In genomic region chr2:134134827-134135226, GRCh38 we compare ENCODE assay signal across 24 cellular contexts.
A peak's percentile ranks its signal among the peaks of the same experiment; 100 is the strongest.
DNase-seq lines count a peak whose midpoint lies in the region; ATAC-seq and TF ChIP-seq lines count a peak whose summit lies in the region.
"Had no signal": no experiment of that assay in that cellular context is flagged by ENCODE, and none has a peak within 500 bp of the region (broad histone marks: within the 10 kb centered on the region; RNA-seq: fewer than 3 reads in every experiment).

No MANE protein-coding gene starts in this region.

- no peak overlapping the region for H3K4me3 ChIP-seq in heart left ventricle
- no peak overlapping the region for H3K4me3 ChIP-seq in right cardiac atrium (ENCODE audit: low read length)
- H3K4me3 ChIP-seq in CD4-positive, alpha-beta memory T cell (ENCODE audit: low read length in 2 of 2) = no peak overlapping the region
- H3K4me3 ChIP-seq: MG63, Peyer's patch, SJCRH30 had no signal

- no peaks in the 10 kb centered on the region for H3K27me3 Mint-ChIP-seq in CD4-positive, alpha-beta memory T cell
- H3K27me3 Mint-ChIP-seq in T-helper 17 cell (no peaks in the 10 kb centered on the region), naive B cell (no peaks in the 10 kb centered on the region)
- H3K27me3 Mint-ChIP-seq: IgD-negative memory B cell had no signal

- H3K4me1 Mint-ChIP-seq in CD4-positive, alpha-beta memory T cell = peaks cover 65 to 92% (median 79%) of the 10 kb centered on the region in 4 donors
- H3K4me1 Mint-ChIP-seq in T-helper 17 cell = peaks cover 62% of the 10 kb centered on the region
- peaks cover 53 to 89% (median 77%) of the 10 kb centered on the region in 3 donors for H3K4me1 Mint-ChIP-seq in naive B cell

- H3K9me3 ChIP-seq in heart left ventricle (no peaks in the 10 kb centered on the region), right cardiac atrium (ENCODE audit: control insufficient read depth, low read length) (no peaks in the 10 kb centered on the region), T-helper 17 cell (ENCODE audit: control insufficient read depth, low read length, poor library complexity, severe bottlenecking) (no peaks in the 10 kb centered on the region)
- H3K9me3 ChIP-seq in CD4-positive, alpha-beta memory T cell (ENCODE audit: control insufficient read depth in 1 of 2, low read length in 2 of 2) = no peaks in the 10 kb centered on the region
- H3K9me3 ChIP-seq: MG63, Peyer's patch had no signal

- no peak for ATAC-seq in heart left ventricle
- no peak for ATAC-seq in right cardiac atrium
- ATAC-seq in T-helper 17 cell = no peak
- no peak for ATAC-seq in naive B cell (ENCODE audit: low read depth in 2 of 2)

- CTCF ChIA-PET in CD4-positive, alpha-beta memory T cell (lab: Charles Lee; ENCODE audit: partially characterized antibody) = interaction anchor here (1.1 to 1.5 kb wide), 2 partner anchors 12 to 16 kb away, joined by 3 to 5 read pairs; no protein-coding TSS in a partner anchor

- H3K36me3 ChIP-seq in heart left ventricle = no peaks in the 10 kb centered on the region
- H3K36me3 ChIP-seq in CD4-positive, alpha-beta memory T cell (ENCODE audit: insufficient read depth, low read length) = no peaks in the 10 kb centered on the region

- intact Hi-C loops in heart left ventricle (cut with DNase I) (loop anchor here in 4 of 10 donors (5.0 kb wide), 2 partner anchors 37 to 42 kb away; no protein-coding TSS in a partner anchor), right cardiac atrium (cut with DNase I) (no loop called here)
- intact Hi-C loops in CD4-positive, alpha-beta memory T cell (cut with micrococcal nuclease) = loop anchor here (5.0 kb wide), 1 partner anchor 47 kb away; no protein-coding TSS in a partner anchor

- POLR2A ChIA-PET in CD4-positive, alpha-beta memory T cell (lab: Charles Lee; ENCODE audit: partially characterized antibody) = no interaction called here

- H3K27ac ChIP-seq in heart left ventricle = peak overlapping the region in 7 of 12 donors; percentile 7 to 62 (median 43)
- no peak overlapping the region for H3K27ac ChIP-seq in right cardiac atrium (ENCODE audit: low read length)
- no peak overlapping the region for H3K27ac ChIP-seq in CD4-positive, alpha-beta memory T cell (ENCODE audit: low read depth, low read length)
- H3K27ac ChIP-seq: Peyer's patch, SJCRH30 had no signal

- DNase-seq in heart left ventricle (no peak), right cardiac atrium (no peak), T-helper 17 cell (no peak), naive B cell (no peak), glomerular visceral epithelial cell (ENCODE audit: extremely low spot score) (no peak), NCI-H1694 treated with DMSO at 0.1 percent for 48 hours (lab: John Stamatoyannopoulos, UW) (no peak), KG1 (lab: John Stamatoyannopoulos, UW) (no peak)
- no peak for DNase-seq in CD4-positive, alpha-beta memory T cell
- DNase-seq: 8988T, AML-193, COR-L47, DMS79, H7, MG63, NCI-H1092 treated with DMSO at 0.1 percent for 48 hours, NCI-H146, NCI-H2029 treated with DMSO at 0.1 percent for 48 hours, NCI-H2171 treated with DMSO at 0.1 percent for 48 hours, NCI-H524 treated with DMSO at 0.1 percent for 48 hours, NCI-H82, Peyer's patch, SJCRH30, T-helper 1 cell had no signal

- no peak for TF ChIP-seq CTCF in heart left ventricle (IDR thresholded peaks at IDR 0.05)

- H3K36me3 Mint-ChIP-seq in CD4-positive, alpha-beta memory T cell = peaks cover 19 to 26% of the 10 kb centered on the region in 2 donors
- H3K36me3 Mint-ChIP-seq in T-helper 17 cell (ENCODE audit: low read depth) = peaks cover under 1% of the 10 kb centered on the region
- H3K36me3 Mint-ChIP-seq in naive B cell = peaks cover 0 to 11% of the 10 kb centered on the region in 2 donors

- no peak for TF ChIP-seq POLR2A in heart left ventricle (IDR thresholded peaks at IDR 0.05)

- peak overlapping the region in 4 of 7 donors; percentile 4 to 77 (median 46) for H3K27ac Mint-ChIP-seq in CD4-positive, alpha-beta memory T cell
- H3K27ac Mint-ChIP-seq in T-helper 17 cell = peak overlapping the region; percentile 74
- peak overlapping the region in 4 of 6 donors; percentile 6 to 78 (median 32) for H3K27ac Mint-ChIP-seq in naive B cell

- H3K4me1 ChIP-seq in heart left ventricle = peaks cover 7 to 85% (median 68%) of the 10 kb centered on the region in 12 donors
- peaks cover 17% of the 10 kb centered on the region for H3K4me1 ChIP-seq in right cardiac atrium (ENCODE audit: control insufficient read depth, insufficient read depth, low read length)
- peaks cover 83% of the 10 kb centered on the region for H3K4me1 ChIP-seq in CD4-positive, alpha-beta memory T cell (ENCODE audit: insufficient read depth, low read length)

- peaks cover 0 to 3% (median 0%) of the 10 kb centered on the region in 8 donors for H3K9me3 Mint-ChIP-seq in CD4-positive, alpha-beta memory T cell
- peaks cover 0 to 2% (median 0%) of the 10 kb centered on the region in 7 donors for H3K9me3 Mint-ChIP-seq in naive B cell
- H3K9me3 Mint-ChIP-seq: IgD-negative memory B cell had no signal

- no peaks in the 10 kb centered on the region for H3K27me3 ChIP-seq in heart left ventricle
- H3K27me3 ChIP-seq in right cardiac atrium (ENCODE audit: control insufficient read depth, insufficient read depth) = no peaks in the 10 kb centered on the region
- H3K27me3 ChIP-seq in CD4-positive, alpha-beta memory T cell (ENCODE audit: insufficient read depth, low read length) = no peaks in the 10 kb centered on the region
- H3K27me3 ChIP-seq: MG63, Peyer's patch, SJCRH30 had no signal

- WGBS in heart left ventricle, 4 donors = 92 to 95% (median 93%) methylated on average over 3 of the region's 3 CpGs
- WGBS in right cardiac atrium = 92% methylated on average over 3 of the region's 3 CpGs

- peak overlapping the region in 3 of 8 donors; percentile 11 to 54 (median 51) for H3K4me3 Mint-ChIP-seq in CD4-positive, alpha-beta memory T cell
- peak overlapping the region; percentile 12 for H3K4me3 Mint-ChIP-seq in T-helper 17 cell
- peak overlapping the region in 2 of 8 donors; percentile 8 to 43 for H3K4me3 Mint-ChIP-seq in naive B cell

Comparison
In these comparisons a context has a peak if more than half of its experiments do, and no peak if none do; other contexts are left out.
1. H3K27ac ChIP-seq: peak in heart left ventricle (7 of 12); none in right cardiac atrium (single experiment) and CD4-positive, alpha-beta memory T cell (single experiment).
2. Peak in every context shown above with its lines, with median percentiles within 50 percentile points of each other: H3K27ac Mint-ChIP-seq.